16 cellular contexts compared by ENCODE assay signal in genomic region chr3:151432624-151433372, GRCh38. TPM values are rescaled to one million over a fixed set of nuclear protein-coding genes. Genes with fewer than 3 reads are reported as not detected.
A peak's percentile ranks its signal among the peaks of the same experiment; 100 is the strongest.
DNase-seq lines count a peak whose midpoint lies in the region; ATAC-seq, FAIRE-seq and TF ChIP-seq lines count a peak whose summit lies in the region.
"Had no signal": no experiment of that assay in that cellular context is flagged by ENCODE, and none has a peak within 500 bp of the region (broad histone marks: within the 10 kb centered on the region; RNA-seq: fewer than 3 reads in every experiment).

No MANE protein-coding gene starts in this region.

- in situ Hi-C loops in IMR-90 (cut with MboI; ENCODE audit: low sequenced_read_pairs), result loop anchor here (10.0 kb wide), 1 partner anchor 208 kb away; no protein-coding TSS in a partner anchor

- H3K4me2 ChIP-seq in IMR-90 (ENCODE audit: low read depth, low read length), result no peak overlapping the region
- H3K4me2 ChIP-seq: BLaER1 had no signal

- H2BK15ac ChIP-seq in IMR-90 (ENCODE audit: low read depth, low read length), result peak overlapping the region; percentile 90; the same call in 1 of the 3 replicates

- dilution Hi-C loops in IMR-90 (cut with HindIII; ENCODE audit: low sequenced_read_pairs, unreplicated experiment), result no loop called here

- peak overlapping the region; percentile 56 for H3K4ac ChIP-seq in IMR-90 (ENCODE audit: low read depth, low read length)

- ATAC-seq in IMR-90 (ENCODE audit: low read depth) (no peak), HG02623 (IDR thresholded peaks at IDR 0.05; ENCODE audit: unreplicated experiment) (no peak), GM18870 (IDR thresholded peaks at IDR 0.05; ENCODE audit: unreplicated experiment) (no peak)
- no peak for ATAC-seq in activated T-cell treated with anti-CD3 and anti-CD28 coated beads, Interleukin-2, amount 50 U/mL, for 4 hours

- no peak overlapping the region for H3K27ac ChIP-seq in IMR-90 (ENCODE audit: insufficient read depth, low read length)
- H3K27ac ChIP-seq: BLaER1 had no signal

- no peak overlapping the region for H3K9ac ChIP-seq in IMR-90 (ENCODE audit: low read depth, low read length)
- H3K9ac ChIP-seq: BLaER1 had no signal

- no peak for TF ChIP-seq CTCF in IMR-90 (conservative IDR thresholded peaks at IDR 0.05; ENCODE audit: low read depth, low read length)

- peaks cover 13% of the 10 kb centered on the region for H3K9me1 ChIP-seq in IMR-90 (ENCODE audit: insufficient read depth, low read length)

- no peak overlapping the region for H3K56ac ChIP-seq in IMR-90 (ENCODE audit: extremely low read depth, insufficient read depth, low read length)

- no peak overlapping the region for H3K18ac ChIP-seq in IMR-90 (ENCODE audit: low read depth, low read length)

- H3K27me3 ChIP-seq in IMR-90 (ENCODE audit: control insufficient read depth, insufficient read depth, low read length), result no peaks in the 10 kb centered on the region
- H3K27me3 ChIP-seq: BLaER1 had no signal

- no peak overlapping the region for H3K4me3 Mint-ChIP-seq in activated T-cell treated with anti-CD3 and anti-CD28 coated beads, Interleukin-2, amount 50 U/mL, for 4 hours
- H3K4me3 Mint-ChIP-seq: CD8-positive, alpha-beta memory T cell had no signal

- H4K20me1 ChIP-seq in IMR-90 (ENCODE audit: insufficient read depth, low read length), result no peaks in the 10 kb centered on the region
- H4K20me1 ChIP-seq: BLaER1 had no signal

- peak; percentile 62 for FAIRE-seq in RCC 7860 (lab: Jason Lieb, UNC)
- FAIRE-seq: H1 had no signal

- peak overlapping the region; percentile 52 for H2AK9ac ChIP-seq in IMR-90 (replicated peaks; ENCODE audit: low read depth, low read length, poor library complexity)

- no peaks in the 10 kb centered on the region for H3K79me1 ChIP-seq in IMR-90 (ENCODE audit: low read depth in 1 of 2, low read length in 2 of 2)

- H2AK5ac ChIP-seq in IMR-90 (ENCODE audit: low read depth, low read length), result no peak overlapping the region

- no peaks in the 10 kb centered on the region for H3K4me1 Mint-ChIP-seq in activated T-cell treated with anti-CD3 and anti-CD28 coated beads, Interleukin-2, amount 50 U/mL, for 4 hours (ENCODE audit: low read depth)
- H3K4me1 Mint-ChIP-seq: CD8-positive, alpha-beta memory T cell had no signal

- H3K9me3 Mint-ChIP-seq in activated T-cell treated with anti-CD3 and anti-CD28 coated beads, Interleukin-2, amount 50 U/mL, for 4 hours, result no peaks in the 10 kb centered on the region
- H3K9me3 Mint-ChIP-seq: CD8-positive, alpha-beta memory T cell had no signal

- H2BK20ac ChIP-seq in IMR-90 (ENCODE audit: low read depth, low read length), result no peak overlapping the region

- peaks cover 6% of the 10 kb centered on the region for H3K4me1 ChIP-seq in IMR-90 (ENCODE audit: control insufficient read depth, insufficient read depth, low read length)
- H3K4me1 ChIP-seq: Caco-2 had no signal

- TF ChIP-seq RAD21 in IMR-90 (IDR thresholded peaks at IDR 0.05; ENCODE audit: low read length), result no peak

- H3K4me3 ChIP-seq in IMR-90 (ENCODE audit: insufficient read depth, low read depth, low read length), result no peak overlapping the region
- H3K4me3 ChIP-seq: BLaER1 had no signal

- H4K8ac ChIP-seq in IMR-90 (ENCODE audit: low read depth in 2 of 2, low read length in 2 of 2), result peak overlapping the region in 1 of 2 experiments; percentile 38; a peak in 1 of 4 replicates

- no peak overlapping the region for H4K91ac ChIP-seq in IMR-90 (ENCODE audit: insufficient read depth, low read depth, low read length)

- peak overlapping the region; percentile 19; the same call in 1 of the 2 replicates for H3K14ac ChIP-seq in IMR-90 (replicated peaks; ENCODE audit: low read depth, low read length)

- H3K9me3 ChIP-seq in IMR-90 (ENCODE audit: control insufficient read depth, insufficient read depth, low read length), result no peaks in the 10 kb centered on the region
- H3K9me3 ChIP-seq: BLaER1, Caco-2 had no signal

- POLR2A ChIA-PET in IMR-90 (lab: Charles Lee; ENCODE audit: unreplicated experiment), result no interaction called here

- CTCF ChIA-PET in IMR-90 (lab: Yijun Ruan, JAX), result no interaction called here

- H2BK5ac ChIP-seq in IMR-90 (ENCODE audit: low read depth, low read length, poor library complexity, severe bottlenecking), result peak overlapping the region; percentile 17

- no peak overlapping the region for H2AFZ ChIP-seq in IMR-90 (replicated peaks; ENCODE audit: low read length, poor library complexity)

- no peak overlapping the region for H3K23ac ChIP-seq in IMR-90 (ENCODE audit: low read depth, low read length)

- TF ChIP-seq POLR2A in IMR-90 (IDR thresholded peaks at IDR 0.05; ENCODE audit: low read depth, low read length), result no peak

- no peaks in the 10 kb centered on the region for H3K36me3 Mint-ChIP-seq in activated T-cell treated with anti-CD3 and anti-CD28 coated beads, Interleukin-2, amount 50 U/mL, for 4 hours (ENCODE audit: insufficient read depth)
- H3K36me3 Mint-ChIP-seq: CD8-positive, alpha-beta memory T cell had no signal

- no peak overlapping the region; the same call in 1 of the 2 replicates for H4K5ac ChIP-seq in IMR-90 (ENCODE audit: low read depth, low read length)

- DNase-seq in IMR-90 (no peak), RCC 7860 (ENCODE audit: low spot score) (no peak), cerebellar cortex (ENCODE audit: low spot score) (peak; percentile 3), kidney tubule cell (ENCODE audit: low spot score) (no peak)
- no peak for DNase-seq in activated T-cell treated with anti-CD3 and anti-CD28 coated beads, Interleukin-2, amount 50 U/mL, for 4 hours
- DNase-seq: AML-193; Caco-2; CD8-positive, alpha-beta memory T cell; DND-41; HCEC 1CT had no signal

- no peaks in the 10 kb centered on the region for H3K36me3 ChIP-seq in IMR-90 (ENCODE audit: control insufficient read depth, insufficient read depth, low read length)

- H3K27me3 Mint-ChIP-seq in activated T-cell treated with anti-CD3 and anti-CD28 coated beads, Interleukin-2, amount 50 U/mL, for 4 hours (ENCODE audit: low read depth), result no peaks in the 10 kb centered on the region

- no TSS peak for BruUV-seq in IMR-90 (replicated peaks; lab: Mats Ljungman, UMichigan)

- intact Hi-C loops in IMR-90 (cut with micrococcal nuclease), result loop anchor here (10.0 kb wide), 1 partner anchor 268 kb away; no protein-coding TSS in a partner anchor

- 100% methylated on average over 1 of the region's 7 CpGs; no CpG with 5 or more reads in 1 of the 2 experiments for WGBS in IMR-90 (ENCODE audit: extremely low coverage in 2 of 2, insufficient read length in 1 of 2), 2 experiments

- no peak overlapping the region; the same call in 1 of the 2 replicates for H2BK120ac ChIP-seq in IMR-90 (ENCODE audit: low read depth, low read length)

TF ChIP-seq in IMR-90, 13 proteins besides CTCF, POLR2A, EP300 and RAD21:
- no peak for TF ChIP-seq FOS (IDR thresholded peaks at IDR 0.05; ENCODE audit: low read depth, low read length)
TF ChIP-seq in IMR-90: peak in this region for 0.

RNA-seq across cellular contexts. Expression of gene IGSF10, which starts 28.1 kb away (rescaled TPM):
- total RNA-seq in IMR-90 (2012; rRNA removed), result under 0.01 TPM in 2 replicates
- 0.03 and 0.07 TPM in 2 replicates for polyA plus RNA-seq in IMR-90 (2012; rRNA removed)
- polyA plus RNA-seq in IMR-90 (2012; cell fraction: cytosol; rRNA removed), result 0.01 TPM in 1 of 2 replicates, not detected in the other
- polyA plus RNA-seq in IMR-90 (2012; cell fraction: nucleus; rRNA removed; ENCODE audit: low replicate concordance), result 0.02 and 0.23 TPM in 2 replicates
- total RNA-seq in activated T-cell treated with anti-CD3 and anti-CD28 coated beads, Interleukin-2, amount 50 U/mL, for 4 hours, result under 1 TPM in 1 of 3 donors, not detected in 2; 0.03 TPM
- total RNA-seq: CD8-positive, alpha-beta memory T cell had no signal
- polyA plus RNA-seq: CD8-positive, alpha-beta memory T cell had no signal

RNA-seq across cellular contexts. Expression of gene P2RY12, which starts 48.2 kb away (rescaled TPM):
- total RNA-seq in IMR-90 (2012; rRNA removed), result not detected in 2 replicates
- not detected in 2 replicates for polyA plus RNA-seq in IMR-90 (2012; rRNA removed)
- polyA plus RNA-seq in IMR-90 (2012; cell fraction: cytosol; rRNA removed), result not detected in 2 replicates
- not detected in 2 replicates for polyA plus RNA-seq in IMR-90 (2012; cell fraction: nucleus; rRNA removed; ENCODE audit: low replicate concordance)
- total RNA-seq in activated T-cell treated with anti-CD3 and anti-CD28 coated beads, Interleukin-2, amount 50 U/mL, for 4 hours, result not detected
- total RNA-seq: A673; Caco-2; CD8-positive, alpha-beta memory T cell; H1; HT-29 had no signal
- polyA plus RNA-seq: CD8-positive, alpha-beta memory T cell; H1 had no signal
